ENCODE assay signal across 8 cellular contexts in genomic region chr19:43754562-43755255, GRCh38. TPM values are rescaled to one million over a fixed set of nuclear protein-coding genes. Genes with fewer than 3 reads are reported as not detected.
DNase-seq lines count a peak whose midpoint lies in the region; ATAC-seq and TF ChIP-seq lines count a peak whose summit lies in the region.

TSS of gene SMG9 (minus strand) at chr19:43754962. CDS start at chr19:43750741, 4,221 bp downstream.

- H3K4me1 ChIP-seq in cardiac muscle cell (ENCODE audit: low read depth) = peaks cover 7% of the 10 kb centered on the region
- H3K4me1 ChIP-seq in parathyroid adenoma = no peaks in the 10 kb centered on the region
- H3K4me1 ChIP-seq in tibial artery = peaks cover 0 to 32% (median 16%) of the 10 kb centered on the region in 4 donors

- no peaks in the 10 kb centered on the region for H3K36me3 ChIP-seq in cardiac muscle cell
- H3K36me3 ChIP-seq in parathyroid adenoma (ENCODE audit: control insufficient read depth, insufficient read depth, low read length) = no peaks in the 10 kb centered on the region
- H3K36me3 ChIP-seq in tibial artery = peaks cover 0 to 23% (median 14%) of the 10 kb centered on the region in 3 donors

- peak within 1 kb of the TSS; percentile 3 for H3K9ac ChIP-seq in parathyroid adenoma

- peak; percentile 76 for ATAC-seq in HG02798 (IDR thresholded peaks at IDR 0.05; ENCODE audit: poor library complexity, unreplicated experiment)
- peak; percentile 78 for ATAC-seq in activated naive CD8-positive, alpha-beta T cell treated with anti-CD3 and anti-CD28 coated beads, Interleukin-2, amount 50 U/mL, for 24 hours

- H3K27ac ChIP-seq in cardiac muscle cell = peak within 1 kb of the TSS; percentile 99
- H3K27ac ChIP-seq in parathyroid adenoma = peak within 1 kb of the TSS; percentile 89
- peak within 1 kb of the TSS; percentile 85 to 91 for H3K27ac ChIP-seq in tibial artery

- H3K27me3 Mint-ChIP-seq in activated naive CD8-positive, alpha-beta T cell treated with anti-CD3 and anti-CD28 coated beads, Interleukin-2, amount 50 U/mL, for 24 hours = peaks cover 9% of the 10 kb centered on the region

- no peaks in the 10 kb centered on the region for H3K9me3 ChIP-seq in cardiac muscle cell (ENCODE audit: low read depth)
- no peaks in the 10 kb centered on the region for H3K9me3 ChIP-seq in parathyroid adenoma (ENCODE audit: control insufficient read depth, low read length)
- no peaks in the 10 kb centered on the region for H3K9me3 ChIP-seq in tibial artery

- H3K4me3 Mint-ChIP-seq in activated naive CD8-positive, alpha-beta T cell treated with anti-CD3 and anti-CD28 coated beads, Interleukin-2, amount 50 U/mL, for 24 hours = peak within 1 kb of the TSS; percentile 99

- H3K9me3 Mint-ChIP-seq in activated naive CD8-positive, alpha-beta T cell treated with anti-CD3 and anti-CD28 coated beads, Interleukin-2, amount 50 U/mL, for 24 hours = no peaks in the 10 kb centered on the region

- peaks cover 47% of the 10 kb centered on the region for H3K36me3 Mint-ChIP-seq in activated naive CD8-positive, alpha-beta T cell treated with anti-CD3 and anti-CD28 coated beads, Interleukin-2, amount 50 U/mL, for 24 hours (ENCODE audit: low read depth)

- H3K27me3 ChIP-seq in cardiac muscle cell (no peaks in the 10 kb centered on the region), parathyroid adenoma (ENCODE audit: control insufficient read depth, insufficient read depth, low read length) (no peaks in the 10 kb centered on the region), tibial artery (no peaks in the 10 kb centered on the region)

- H3K4me3 ChIP-seq in GM12875 (ENCODE audit: low read depth, low read length) (peak within 1 kb of the TSS; percentile 85), cardiac muscle cell (peak within 1 kb of the TSS; percentile 83), parathyroid adenoma (ENCODE audit: low read depth, low read length) (peak within 1 kb of the TSS; percentile 67), tibial artery (peak within 1 kb of the TSS; percentile 57 to 59)

- DNase-seq in NCI-H1436 (lab: John Stamatoyannopoulos, UW) (peak; percentile 95), SW480 (ENCODE audit: low spot score) (peak; percentile 96), cardiac muscle cell (ENCODE audit: low read depth in 1 of 2, low spot score in 1 of 2) (peak; percentile 98 to 99), tibial artery (peak; percentile 97 to 99)
- DNase-seq in activated naive CD8-positive, alpha-beta T cell treated with anti-CD3 and anti-CD28 coated beads, Interleukin-2, amount 50 U/mL, for 24 hours = peak; percentile 99

- no peak for TF ChIP-seq CTCF in GM12875 (IDR thresholded peaks at IDR 0.05; ENCODE audit: borderline replicate concordance, insufficient read depth, low read depth, low read length)
- TF ChIP-seq CTCF in cardiac muscle cell (IDR thresholded peaks at IDR 0.05; ENCODE audit: low read depth, low read length) = no peak
- TF ChIP-seq CTCF in parathyroid adenoma (IDR thresholded peaks at IDR 0.05) = no peak
- no peak for TF ChIP-seq CTCF in tibial artery (IDR thresholded peaks at IDR 0.05)

- peak within 1 kb of the TSS; percentile 84 for H3K4me2 ChIP-seq in parathyroid adenoma (ENCODE audit: low read length)

- intact Hi-C loops in tibial artery (cut with DNase I; ENCODE audit: low total_unique reads) = no loop called here

- H3K4me1 Mint-ChIP-seq in activated naive CD8-positive, alpha-beta T cell treated with anti-CD3 and anti-CD28 coated beads, Interleukin-2, amount 50 U/mL, for 24 hours = peaks cover 79% of the 10 kb centered on the region

- no peaks in the 10 kb centered on the region for H3K79me2 ChIP-seq in parathyroid adenoma

- H2AFZ ChIP-seq in parathyroid adenoma = peak within 1 kb of the TSS; percentile 71

- H3K27ac Mint-ChIP-seq in activated naive CD8-positive, alpha-beta T cell treated with anti-CD3 and anti-CD28 coated beads, Interleukin-2, amount 50 U/mL, for 24 hours = peak within 1 kb of the TSS; percentile 100

RNA-seq across cellular contexts. Expression of gene SMG9, which starts in this region (rescaled TPM):
- total RNA-seq in cardiac muscle cell = 41.2 and 54.1 TPM in 2 replicates
- polyA plus RNA-seq in cardiac muscle cell = 59.5 and 72.3 TPM in 2 replicates

Comparison
In these comparisons a context has a peak if more than half of its experiments do, and no peak if none do; other contexts are left out.
1. Peak in every context shown above with its lines: DNase-seq, ATAC-seq, H3K4me3 ChIP-seq and H3K27ac ChIP-seq.